8 cellular contexts compared by ENCODE assay signal in genomic region chr11:47426062-47426956, GRCh38. TPM values are rescaled to one million over a fixed set of nuclear protein-coding genes. Genes with fewer than 3 reads are reported as not detected.
DNase-seq lines count a peak whose midpoint lies in the region; ATAC-seq and TF ChIP-seq lines count a peak whose summit lies in the region.

PSMC3 (minus strand) TSS chr11:47426439; CDS start chr11:47426279, 160 bp downstream.

- H2AFZ ChIP-seq in fibroblast of lung (ENCODE audit: low read length) = peak within 1 kb of the TSS; percentile 95

- peaks cover 50% of the 10 kb centered on the region for H3K36me3 Mint-ChIP-seq in activated T-helper 2 cell treated with anti-CD3 and anti-CD28 coated beads, Interferon-gamma antibody, Interleukin-2, Interleukin-4, amounts not matched to agents 10 μg/mL and 5 μg/mL and 100 μg/mL, durations not matched to agents 14 hours and 24 hours and 36 hours (ENCODE audit: low read depth)
- no peaks in the 10 kb centered on the region for H3K36me3 Mint-ChIP-seq in natural killer cell

- peak within 1 kb of the TSS; percentile 56 for H3K27ac ChIP-seq in RWPE2 (ENCODE audit: poor library complexity, severe bottlenecking)
- H3K27ac ChIP-seq in fibroblast of lung (ENCODE audit: insufficient read depth, low read length) = peak within 1 kb of the TSS; percentile 97

- H3K36me3 ChIP-seq in RWPE2 (ENCODE audit: low read depth) = peaks cover 42% of the 10 kb centered on the region
- peaks cover 20% of the 10 kb centered on the region for H3K36me3 ChIP-seq in fibroblast of lung (ENCODE audit: control insufficient read depth, insufficient read depth, low read length)

- peak within 1 kb of the TSS; percentile 98 for H3K4me2 ChIP-seq in fibroblast of lung (ENCODE audit: extremely low read depth, insufficient read depth, low read length)

- peak; percentile 97 for DNase-seq in EH (ENCODE audit: low read depth)
- peak; percentile 85 for DNase-seq in H4 (ENCODE audit: low spot score)
- DNase-seq in LoVo (ENCODE audit: low spot score) = peak; percentile 97
- peak; percentile 98 for DNase-seq in RWPE2 (ENCODE audit: low spot score)
- peak; percentile 96 for DNase-seq in activated T-helper 2 cell treated with anti-CD3 and anti-CD28 coated beads, Interferon-gamma antibody, Interleukin-2, Interleukin-4, amounts not matched to agents 10 μg/mL and 5 μg/mL and 100 μg/mL, durations not matched to agents 14 hours and 24 hours and 36 hours (ENCODE audit: low spot score)
- peak; percentile 91 to 96 for DNase-seq in fibroblast of lung (ENCODE audit: low read depth in 2 of 2)
- DNase-seq in natural killer cell = peak; percentile 97
- DNase-seq in stimulated activated naive CD4-positive, alpha-beta T cell treated with Interleukin-2 at 50 U/mL for 16 hours (lab: John Stamatoyannopoulos, UW) = peak; percentile 99

- H3K9me3 ChIP-seq in RWPE2 (ENCODE audit: severe bottlenecking) = no peaks in the 10 kb centered on the region
- no peaks in the 10 kb centered on the region for H3K9me3 ChIP-seq in fibroblast of lung (ENCODE audit: control insufficient read depth, insufficient read depth, low read depth, low read length)

- H3K9ac ChIP-seq in fibroblast of lung (ENCODE audit: insufficient read depth, low read length) = peak within 1 kb of the TSS; percentile 96

- H4K20me1 ChIP-seq in fibroblast of lung (ENCODE audit: control insufficient read depth, extremely low read depth, insufficient read depth, low read length) = no peaks in the 10 kb centered on the region

- no peaks in the 10 kb centered on the region for H3K27me3 Mint-ChIP-seq in activated T-helper 2 cell treated with anti-CD3 and anti-CD28 coated beads, Interferon-gamma antibody, Interleukin-2, Interleukin-4, amounts not matched to agents 10 μg/mL and 5 μg/mL and 100 μg/mL, durations not matched to agents 14 hours and 24 hours and 36 hours (ENCODE audit: low read depth)
- no peaks in the 10 kb centered on the region for H3K27me3 Mint-ChIP-seq in natural killer cell (ENCODE audit: low read depth in 2 of 2)

- intact Hi-C loops in activated T-helper 2 cell treated with anti-CD3 and anti-CD28 coated beads, Interferon-gamma antibody, Interleukin-2, Interleukin-4, amounts not matched to agents 10 μg/mL and 5 μg/mL and 100 μg/mL, durations not matched to agents 14 hours and 24 hours and 36 hours (cut with micrococcal nuclease) = loop anchor here (1.0 to 10.0 kb wide), 8 partner anchors 18 to 579 kb away; partner anchors contain the start of genes CELF1, CKAP5, CSTPP1 and FNBP4
- intact Hi-C loops in natural killer cell (cut with micrococcal nuclease) = loop anchor here (1.0 kb wide), 1 partner anchor 18 kb away; the partner anchor contains the start of gene SLC39A13

- H3K4me3 Mint-ChIP-seq in activated T-helper 2 cell treated with anti-CD3 and anti-CD28 coated beads, Interferon-gamma antibody, Interleukin-2, Interleukin-4, amounts not matched to agents 10 μg/mL and 5 μg/mL and 100 μg/mL, durations not matched to agents 14 hours and 24 hours and 36 hours (ENCODE audit: low read depth) = peak within 1 kb of the TSS; percentile 99
- peak within 1 kb of the TSS; percentile 100 for H3K4me3 Mint-ChIP-seq in natural killer cell

- no peaks in the 10 kb centered on the region for H3K9me3 Mint-ChIP-seq in activated T-helper 2 cell treated with anti-CD3 and anti-CD28 coated beads, Interferon-gamma antibody, Interleukin-2, Interleukin-4, amounts not matched to agents 10 μg/mL and 5 μg/mL and 100 μg/mL, durations not matched to agents 14 hours and 24 hours and 36 hours
- H3K9me3 Mint-ChIP-seq in natural killer cell = no peaks in the 10 kb centered on the region

- H3K79me2 ChIP-seq in fibroblast of lung (ENCODE audit: control insufficient read depth, insufficient read depth, low read length) = peaks cover 24% of the 10 kb centered on the region

- peak; percentile 91 for ATAC-seq in RWPE2 (ENCODE audit: low read depth)
- ATAC-seq in natural killer cell = peak; percentile 96 to 99 (median 96)

- peak within 1 kb of the TSS; percentile 99 for H3K27ac Mint-ChIP-seq in activated T-helper 2 cell treated with anti-CD3 and anti-CD28 coated beads, Interferon-gamma antibody, Interleukin-2, Interleukin-4, amounts not matched to agents 10 μg/mL and 5 μg/mL and 100 μg/mL, durations not matched to agents 14 hours and 24 hours and 36 hours
- H3K27ac Mint-ChIP-seq in natural killer cell = peak within 1 kb of the TSS; percentile 94 to 99

- H3K4me1 ChIP-seq in RWPE2 (ENCODE audit: insufficient read depth, poor library complexity, severe bottlenecking) (peaks cover 5% of the 10 kb centered on the region), fibroblast of lung (ENCODE audit: control insufficient read depth, extremely low read depth, insufficient read depth, low read length) (peaks cover 4% of the 10 kb centered on the region)

- H3K4me3 ChIP-seq in RWPE2 (ENCODE audit: severe bottlenecking) (peak within 1 kb of the TSS; percentile 72), fibroblast of lung (replicated peaks in 1 of 4; ENCODE audit: control extremely low read depth in 1 of 4, insufficient read depth in 1 of 4, low read depth in 3 of 4, low read length in 4 of 4) (peak within 1 kb of the TSS; percentile 64 to 98 (median 85))

- H3K4me1 Mint-ChIP-seq in activated T-helper 2 cell treated with anti-CD3 and anti-CD28 coated beads, Interferon-gamma antibody, Interleukin-2, Interleukin-4, amounts not matched to agents 10 μg/mL and 5 μg/mL and 100 μg/mL, durations not matched to agents 14 hours and 24 hours and 36 hours (ENCODE audit: low read depth) = peaks cover 20% of the 10 kb centered on the region
- H3K4me1 Mint-ChIP-seq in natural killer cell = peaks cover 27 to 28% of the 10 kb centered on the region in 2 donors

- H3K27me3 ChIP-seq in RWPE2 (ENCODE audit: insufficient read depth, poor library complexity, severe bottlenecking) (no peaks in the 10 kb centered on the region), fibroblast of lung (ENCODE audit: control insufficient read depth, insufficient read depth, low read length) (no peaks in the 10 kb centered on the region)

- TF ChIP-seq CTCF in RWPE2 (IDR thresholded peaks at IDR 0.05; ENCODE audit: poor library complexity, severe bottlenecking) (no peak), fibroblast of lung (conservative IDR thresholded peaks at IDR 0.05 in 1 of 2, IDR thresholded peaks at IDR 0.05 in 1 of 2; ENCODE audit: low read depth in 1 of 2, low read length in 2 of 2) (no peak), natural killer cell (IDR thresholded peaks at IDR 0.05) (no peak)

RNA-seq across cellular contexts. Expression of gene PSMC3, which starts in this region (rescaled TPM):
- total RNA-seq in H4 (2014; rRNA removed; shearing (Covaris generic)) = 195 and 221 TPM in 2 replicates
- total RNA-seq in activated T-helper 2 cell treated with anti-CD3 and anti-CD28 coated beads, Interferon-gamma antibody, Interleukin-2, Interleukin-4, amounts not matched to agents 10 μg/mL and 5 μg/mL and 100 μg/mL, durations not matched to agents 14 hours and 24 hours and 36 hours = 214 and 219 TPM in 2 replicates
- 107 and 155 TPM in 2 replicates for total RNA-seq in fibroblast of lung
- 294 and 353 TPM in 2 replicates for polyA plus RNA-seq in fibroblast of lung
- polyA plus RNA-seq in fibroblast of lung (2012) = 291 and 347 TPM in 2 replicates
- polyA minus RNA-seq in fibroblast of lung (ENCODE audit: low replicate concordance) = 87.6 and 137 TPM in 2 replicates
- total RNA-seq in natural killer cell = 10 to 100 TPM; 74.0 to 85.9 (median 77.7) TPM

Comparison
In these comparisons a context has a peak if more than half of its experiments do, and no peak if none do; other contexts are left out.
1. Peak in every context shown above with its lines: DNase-seq, ATAC-seq, H3K4me3 ChIP-seq and H3K27ac ChIP-seq.